In genomic region chr2:27559228-27559627, GRCh38 we compare ENCODE assay signal across 32 cellular contexts.
"Had no signal": no experiment of that assay in that cellular context is flagged by ENCODE, and none has a peak within 500 bp of the region (broad histone marks: within the 10 kb centered on the region; RNA-seq: fewer than 3 reads in every experiment).

No MANE protein-coding gene starts in this region.

- H3K4me3 ChIP-seq: adrenal gland, body of pancreas, breast epithelium had no signal

- H3K4me3 Mint-ChIP-seq: activated B cell treated with CpG ODN at 0.5 μM for 24 hours; activated CD4-positive, alpha-beta memory T cell treated with anti-CD3 and anti-CD28 coated beads for 36 hours; activated CD4-positive, alpha-beta T cell treated with anti-CD3 and anti-CD28 coated beads, Interleukin-2, amount 10 ng/mL, durations not matched to agents 24 days and 14 days; activated naive CD4-positive, alpha-beta T cell treated with anti-CD3 and anti-CD28 coated beads for 36 hours; activated naive CD8-positive, alpha-beta T cell treated with anti-CD3 and anti-CD28 coated beads for 36 hours; activated T-cell treated with anti-CD3 and anti-CD28 coated beads, Interleukin-2, amount 50 U/mL, for 4 hours; activated T-cell treated with anti-CD3 and anti-CD28 coated beads, Interleukin-2, amount 50 U/mL, for 72 hours; activated T-helper 1 cell treated with anti-CD3 and anti-CD28 coated beads, Interleukin-12 subunit alpha, Interleukin-12 subunit beta, Interleukin-2, Interleukin-4 antibody, amounts not matched to agents 30 ng/mL and 10 ng/mL and 1 ng/mL, durations not matched to agents 14 hours and 24 hours and 36 hours; activated T-helper 17 cell treated with anti-CD3 and anti-CD28 coated beads, Interleukin-2, amount 50 U/mL, for 72 hours; T-helper 2 cell treated with Interferon-gamma antibody and Interleukin-4, amounts not matched to agents 5 μg/mL and 100 μg/mL, for 36 hours had no signal

- H3K4me1 Mint-ChIP-seq: activated B cell treated with CpG ODN at 0.5 μM for 24 hours; activated CD4-positive, alpha-beta T cell treated with anti-CD3 and anti-CD28 coated beads, Interleukin-2, amount 10 ng/mL, durations not matched to agents 24 days and 14 days; activated naive CD8-positive, alpha-beta T cell treated with anti-CD3 and anti-CD28 coated beads for 36 hours; activated T-helper 17 cell treated with anti-CD3 and anti-CD28 coated beads, Interleukin-2, amount 50 U/mL, for 72 hours had no signal

- H3K36me3 ChIP-seq: adrenal gland, brain microvascular endothelial cell, breast epithelium had no signal

- H3K27me3 ChIP-seq: adrenal gland, brain microvascular endothelial cell, breast epithelium had no signal

- H3K4me1 ChIP-seq: adrenal gland, body of pancreas, breast epithelium had no signal

- H3K27ac ChIP-seq: adrenal gland, body of pancreas, brain microvascular endothelial cell, breast epithelium, VCaP had no signal

- H3K9me3 Mint-ChIP-seq: activated B cell treated with CpG ODN at 0.5 μM for 24 hours; activated CD4-positive, alpha-beta memory T cell treated with anti-CD3 and anti-CD28 coated beads for 36 hours; activated CD4-positive, alpha-beta T cell treated with anti-CD3 and anti-CD28 coated beads, Interleukin-2, amount 10 ng/mL, durations not matched to agents 24 days and 14 days; activated naive CD4-positive, alpha-beta T cell treated with anti-CD3 and anti-CD28 coated beads for 36 hours; activated naive CD4-positive, alpha-beta T cell treated with anti-CD3 and anti-CD28 coated beads, Interleukin-2, amount 50 U/mL, for 72 hours; activated naive CD8-positive, alpha-beta T cell treated with anti-CD3 and anti-CD28 coated beads for 36 hours; activated T-cell treated with anti-CD3 and anti-CD28 coated beads, Interleukin-2, amount 50 U/mL, for 4 hours; activated T-cell treated with anti-CD3 and anti-CD28 coated beads, Interleukin-2, amount 50 U/mL, for 72 hours; activated T-helper 1 cell treated with anti-CD3 and anti-CD28 coated beads, Interleukin-12 subunit alpha, Interleukin-12 subunit beta, Interleukin-2, Interleukin-4 antibody, amounts not matched to agents 30 ng/mL and 10 ng/mL and 1 ng/mL, durations not matched to agents 14 hours and 24 hours and 36 hours; activated T-helper 17 cell treated with anti-CD3 and anti-CD28 coated beads, Interleukin-2, amount 50 U/mL, for 72 hours; T-helper 2 cell treated with Interferon-gamma antibody and Interleukin-4, amounts not matched to agents 5 μg/mL and 100 μg/mL, for 36 hours had no signal

- H3K9me3 ChIP-seq: adrenal gland, body of pancreas, breast epithelium had no signal

- DNase-seq: activated B cell treated with CpG ODN at 0.5 μM for 24 hours; activated CD4-positive, alpha-beta memory T cell treated with anti-CD3 and anti-CD28 coated beads for 36 hours; activated CD4-positive, alpha-beta T cell treated with anti-CD3 and anti-CD28 coated beads for 4 hours; activated CD4-positive, alpha-beta T cell treated with anti-CD3 and anti-CD28 coated beads, Interleukin-2, amount 10 ng/mL, durations not matched to agents 24 days and 14 days; activated CD4-positive, alpha-beta T cell treated with anti-CD3 and anti-CD28 coated beads, Interleukin-2, amount 50 U/mL, for 1 hour; activated CD4-positive, alpha-beta T cell treated with anti-CD3 and anti-CD28 coated beads, Interleukin-2, amount 50 U/mL, for 4 hours; activated CD4-positive, CD25-positive, alpha-beta regulatory T cell treated with anti-CD3 and anti-CD28 coated beads, Interleukin-2, amount 50 U/mL, for 72 hours; activated CD8-positive, alpha-beta memory T cell treated with anti-CD3 and anti-CD28 coated beads, Interleukin-2, amount 50 U/mL, for 4 hours; activated effector memory CD4-positive, alpha-beta T cell treated with anti-CD3 and anti-CD28 coated beads, Interleukin-2, amount 50 U/mL, for 16 hours; activated gamma-delta T cell treated with Interleukin-2 at 50 U/mL for 16 hours; activated naive CD4-positive, alpha-beta T cell; activated naive CD4-positive, alpha-beta T cell treated with anti-CD3 and anti-CD28 coated beads for 36 hours; activated naive CD4-positive, alpha-beta T cell treated with anti-CD3 and anti-CD28 coated beads, Interleukin-2, amount 50 U/mL, for 16 hours; activated naive CD8-positive, alpha-beta T cell treated with anti-CD3 and anti-CD28 coated beads for 36 hours; activated T-cell treated with anti-CD3 and anti-CD28 coated beads for 4 hours; activated T-cell treated with anti-CD3 and anti-CD28 coated beads, Interleukin-2, amount 50 U/mL, for 1 hour; activated T-cell treated with anti-CD3 and anti-CD28 coated beads, Interleukin-2, amount 50 U/mL, for 4 hours; activated T-cell treated with anti-CD3 and anti-CD28 coated beads, Interleukin-2, amount 50 U/mL, for 72 hours; adrenal gland; amniotic stem cell; aorta; body of pancreas; brain microvascular endothelial cell; central memory CD4-positive, alpha-beta T cell; T-helper 2 cell; T-helper 9 cell had no signal

- ATAC-seq: activated naive CD4-positive, alpha-beta T cell treated with anti-CD3 and anti-CD28 coated beads, Interleukin-2, amount 50 U/mL, for 72 hours; activated T-cell treated with anti-CD3 and anti-CD28 coated beads, Interleukin-2, amount 50 U/mL, for 4 hours; activated T-cell treated with anti-CD3 and anti-CD28 coated beads, Interleukin-2, amount 50 U/mL, for 72 hours; activated T-helper 17 cell treated with anti-CD3 and anti-CD28 coated beads, Interleukin-2, amount 50 U/mL, for 72 hours; body of pancreas had no signal

- H3K27ac Mint-ChIP-seq: activated B cell treated with CpG ODN at 0.5 μM for 24 hours; activated CD4-positive, alpha-beta memory T cell treated with anti-CD3 and anti-CD28 coated beads for 36 hours; activated CD4-positive, alpha-beta T cell treated with anti-CD3 and anti-CD28 coated beads, Interleukin-2, amount 10 ng/mL, durations not matched to agents 24 days and 14 days; activated naive CD4-positive, alpha-beta T cell treated with anti-CD3 and anti-CD28 coated beads for 36 hours; activated naive CD4-positive, alpha-beta T cell treated with anti-CD3 and anti-CD28 coated beads, Interleukin-2, amount 50 U/mL, for 72 hours; activated naive CD8-positive, alpha-beta T cell treated with anti-CD3 and anti-CD28 coated beads for 36 hours; activated T-cell treated with anti-CD3 and anti-CD28 coated beads, Interleukin-2, amount 50 U/mL, for 72 hours; activated T-helper 1 cell treated with anti-CD3 and anti-CD28 coated beads, Interleukin-12 subunit alpha, Interleukin-12 subunit beta, Interleukin-2, Interleukin-4 antibody, amounts not matched to agents 30 ng/mL and 10 ng/mL and 1 ng/mL, durations not matched to agents 14 hours and 24 hours and 36 hours; activated T-helper 17 cell treated with anti-CD3 and anti-CD28 coated beads, Interleukin-2, amount 50 U/mL, for 72 hours; T-helper 2 cell treated with Interferon-gamma antibody and Interleukin-4, amounts not matched to agents 5 μg/mL and 100 μg/mL, for 36 hours had no signal

- H3K36me3 Mint-ChIP-seq: activated CD4-positive, alpha-beta memory T cell treated with anti-CD3 and anti-CD28 coated beads for 36 hours; activated naive CD4-positive, alpha-beta T cell treated with anti-CD3 and anti-CD28 coated beads, Interleukin-2, amount 50 U/mL, for 72 hours; activated naive CD8-positive, alpha-beta T cell treated with anti-CD3 and anti-CD28 coated beads for 36 hours had no signal
